Comparison of ENCODE assay signal across 8 cellular contexts in the genomic region with DNA sequence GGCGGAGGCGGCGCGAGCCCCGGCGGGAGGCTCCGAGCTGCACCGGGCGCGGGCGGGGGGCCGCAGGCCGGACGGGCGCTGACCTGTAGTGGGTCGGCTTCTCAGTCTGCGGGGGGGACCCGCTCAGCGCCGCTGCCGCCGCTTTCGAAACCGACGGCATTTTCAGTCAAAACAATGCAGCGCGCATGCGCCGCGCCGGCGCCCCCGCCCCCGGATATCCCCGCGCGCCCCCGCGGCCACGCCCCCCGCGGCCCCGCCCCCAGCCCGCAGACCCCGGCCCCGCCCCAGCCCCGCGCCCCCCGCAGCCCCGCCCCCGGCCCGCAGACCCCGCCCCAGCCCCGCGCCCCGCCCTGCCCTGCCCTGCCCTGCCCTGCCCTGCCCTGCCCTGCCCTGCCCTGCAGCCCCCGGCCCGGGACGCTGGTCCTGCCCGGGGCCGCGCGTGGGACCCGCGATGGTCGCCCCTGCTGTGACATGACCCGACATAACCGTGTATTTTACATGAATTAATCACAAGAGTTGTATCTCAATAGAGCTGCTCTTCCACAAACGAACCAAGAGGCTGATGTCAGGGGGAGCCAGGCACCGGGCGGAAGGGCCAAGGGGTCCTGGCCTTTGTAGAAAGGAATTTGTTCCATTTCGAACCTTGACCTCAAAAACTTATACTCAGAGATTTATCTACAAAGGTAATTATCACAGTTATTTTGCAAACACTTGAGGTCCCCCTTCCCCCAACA. TPM values are rescaled to one million over a fixed set of nuclear protein-coding genes. Genes with fewer than 3 reads are reported as not detected.
DNase-seq lines count a peak whose midpoint lies in the region; ATAC-seq and TF ChIP-seq lines count a peak whose summit lies in the region.

A gene with protein sequence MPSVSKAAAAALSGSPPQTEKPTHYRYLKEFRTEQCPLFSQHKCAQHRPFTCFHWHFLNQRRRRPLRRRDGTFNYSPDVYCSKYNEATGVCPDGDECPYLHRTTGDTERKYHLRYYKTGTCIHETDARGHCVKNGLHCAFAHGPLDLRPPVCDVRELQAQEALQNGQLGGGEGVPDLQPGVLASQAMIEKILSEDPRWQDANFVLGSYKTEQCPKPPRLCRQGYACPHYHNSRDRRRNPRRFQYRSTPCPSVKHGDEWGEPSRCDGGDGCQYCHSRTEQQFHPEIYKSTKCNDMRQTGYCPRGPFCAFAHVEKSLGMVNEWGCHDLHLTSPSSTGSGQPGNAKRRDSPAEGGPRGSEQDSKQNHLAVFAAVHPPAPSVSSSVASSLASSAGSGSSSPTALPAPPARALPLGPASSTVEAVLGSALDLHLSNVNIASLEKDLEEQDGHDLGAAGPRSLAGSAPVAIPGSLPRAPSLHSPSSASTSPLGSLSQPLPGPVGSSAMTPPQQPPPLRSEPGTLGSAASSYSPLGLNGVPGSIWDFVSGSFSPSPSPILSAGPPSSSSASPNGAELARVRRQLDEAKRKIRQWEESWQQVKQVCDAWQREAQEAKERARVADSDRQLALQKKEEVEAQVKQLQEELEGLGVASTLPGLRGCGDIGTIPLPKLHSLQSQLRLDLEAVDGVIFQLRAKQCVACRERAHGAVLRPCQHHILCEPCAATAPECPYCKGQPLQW (minus strand): TSS at position 173 of the 734 bp plus-strand sequence. CDS start 13 bp downstream, at position 160.

- H3K9me3 ChIP-seq in RWPE2 (ENCODE audit: severe bottlenecking), result no peaks in the 10 kb centered on the region

- TF ChIP-seq CTCF in RWPE2 (IDR thresholded peaks at IDR 0.05; ENCODE audit: poor library complexity, severe bottlenecking) (no peak), subcutaneous adipose tissue (IDR thresholded peaks at IDR 0.05; ENCODE audit: low read depth) (no peak)

- peak; percentile 17 for DNase-seq in DMS79 treated with DMSO at 0.1 percent for 48 hours (lab: John Stamatoyannopoulos, UW)
- DNase-seq in DMS79 (lab: John Stamatoyannopoulos, UW), result no peak
- no peak for DNase-seq in RWPE2 (ENCODE audit: low spot score)
- peak; percentile 46 to 91 (median 78) for DNase-seq in activated naive CD4-positive, alpha-beta T cell (lab: John Stamatoyannopoulos, UW)
- peak; percentile 92 for DNase-seq in germinal center (ENCODE audit: low spot score)
- DNase-seq in nucleus accumbens (lab: John Stamatoyannopoulos, UW), result peak in 46 of 56 donors; percentile 1 to 78 (median 40)

- H3K4me3 ChIP-seq in RWPE2 (ENCODE audit: severe bottlenecking), result peak within 1 kb of the TSS; percentile 100

- H3K36me3 ChIP-seq in RWPE2 (ENCODE audit: low read depth), result peaks cover 4% of the 10 kb centered on the region; the same call in 1 of the 2 replicates

- H3K4me1 ChIP-seq in RWPE2 (ENCODE audit: insufficient read depth, poor library complexity, severe bottlenecking), result peaks cover 4% of the 10 kb centered on the region

- peak within 1 kb of the TSS; percentile 55 for H3K27ac ChIP-seq in RWPE2 (ENCODE audit: poor library complexity, severe bottlenecking)

- no peaks in the 10 kb centered on the region for H3K27me3 ChIP-seq in RWPE2 (ENCODE audit: insufficient read depth, poor library complexity, severe bottlenecking)

- ATAC-seq in HG03439 (IDR thresholded peaks at IDR 0.05; ENCODE audit: unreplicated experiment) (peak; percentile 39), RWPE2 (ENCODE audit: low read depth) (no peak; the same call in 2 of the 3 replicates)

RNA-seq across cellular contexts. Expression of the gene that starts here (rescaled TPM):
- total RNA-seq in subcutaneous adipose tissue, result 10 to 100 TPM; 14.3 to 49.2 (median 25.9) TPM

Comparison
In these comparisons a context has a peak if more than half of its experiments do, and no peak if none do; other contexts are left out.
1. DNase-seq: peak in DMS79 treated with DMSO at 0.1 percent for 48 hours (single experiment), activated naive CD4-positive, alpha-beta T cell (4 of 4), germinal center (single experiment) and nucleus accumbens (46 of 56); none in DMS79 (single experiment) and RWPE2 (single experiment).